In genomic region chr2:238239872-238240760, GRCh38 we compare ENCODE assay signal across 8 cellular contexts. TPM values are rescaled to one million over a fixed set of nuclear protein-coding genes. Genes with fewer than 3 reads are reported as not detected.
DNase-seq lines count a peak whose midpoint lies in the region.

HES6 (minus strand) TSS chr2:238240038; CDS start chr2:238239905, 133 bp downstream.

- H3K36me3 ChIP-seq in H7 (replicated peaks; ENCODE audit: control insufficient read depth, insufficient read depth, low read length) (no peaks in the 10 kb centered on the region), MG63 (no peaks in the 10 kb centered on the region)

- peaks cover 61% of the 10 kb centered on the region for H3K27me3 ChIP-seq in H7 (ENCODE audit: control insufficient read depth, insufficient read depth, low read length)
- H3K27me3 ChIP-seq in MG63: no peaks in the 10 kb centered on the region

- DNase-seq in ELR (ENCODE audit: low read depth): peak; percentile 90
- DNase-seq in H7: peak; percentile 100
- peak; percentile 88 for DNase-seq in MG63
- peak; percentile 80 for DNase-seq in SHP77 treated with DMSO at 0.1 percent for 48 hours (lab: John Stamatoyannopoulos, UW)
- DNase-seq in activated gamma-delta T cell treated with anti-CD3 and anti-CD28 coated beads, Interleukin-2, amount 50 U/mL, for 16 hours (ENCODE audit: low read depth): peak; percentile 57
- peak; percentile 95 for DNase-seq in germinal center (ENCODE audit: low spot score)
- DNase-seq in occipital lobe (lab: John Stamatoyannopoulos, UW): peak; percentile 64
- peak; percentile 28 to 91 (median 70) for DNase-seq in substantia nigra (lab: John Stamatoyannopoulos, UW)

- H3K9me3 ChIP-seq in MG63: no peaks in the 10 kb centered on the region

- peak within 1 kb of the TSS; percentile 65 for H3K4me3 ChIP-seq in H7 (ENCODE audit: insufficient read depth, low read depth, low read length)
- H3K4me3 ChIP-seq in MG63: peak within 1 kb of the TSS; percentile 58

- H3K27ac ChIP-seq in substantia nigra (ENCODE audit: low read depth, low read length, poor library complexity, severe bottlenecking): no peak within 1 kb of the TSS

RNA-seq across cellular contexts. Expression of gene HES6, which starts in this region (rescaled TPM):
- 52.2 and 67.4 TPM in 2 replicates for total RNA-seq in H7 (2014; rRNA removed; shearing (Covaris generic))
- total RNA-seq in MG63 (2014; rRNA removed; shearing (Covaris generic); ENCODE audit: low replicate concordance): 23.5 and 30.4 TPM in 2 replicates
- 80.8 TPM for total RNA-seq in occipital lobe
